18 cellular contexts compared by ENCODE assay signal in the genomic region with DNA sequence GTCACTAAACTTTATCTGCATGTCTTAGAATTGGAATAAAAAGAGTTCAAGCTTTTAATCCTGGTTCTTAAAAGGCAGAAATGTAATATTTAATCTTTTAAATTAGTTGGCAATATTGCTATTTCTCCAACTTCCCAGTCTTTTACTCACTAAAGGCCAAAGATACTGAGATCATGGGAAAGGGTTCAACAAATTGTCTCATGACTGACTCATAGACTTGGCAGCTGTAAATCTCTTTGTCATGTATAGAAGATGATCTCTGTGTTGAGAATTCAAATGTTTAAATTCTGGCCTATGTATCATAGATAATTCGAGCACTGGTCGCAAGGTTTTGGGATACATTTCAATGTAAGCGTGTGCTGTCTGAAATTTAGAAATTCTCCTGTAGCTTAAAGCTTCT. TPM values are rescaled to one million over a fixed set of nuclear protein-coding genes. Genes with fewer than 3 reads are reported as not detected.
A peak's percentile ranks its signal among the peaks of the same experiment; 100 is the strongest.
DNase-seq lines count a peak whose midpoint lies in the region; ATAC-seq and TF ChIP-seq lines count a peak whose summit lies in the region.
"Had no signal": no experiment of that assay in that cellular context is flagged by ENCODE, and none has a peak within 500 bp of the region (broad histone marks: within the 10 kb centered on the region; RNA-seq: fewer than 3 reads in every experiment).

No MANE protein-coding gene starts in this region.

- CTCF ChIA-PET in mammary epithelial cell (lab: Charles Lee; ENCODE audit: low non-redundant PET), result interaction anchor here (0.6 kb wide), 1 partner anchor 315 kb away, joined by 4 read pairs; no protein-coding TSS in a partner anchor

- no peak overlapping the region for H3K4me3 Mint-ChIP-seq in HFFc6
- H3K4me3 Mint-ChIP-seq: endodermal cell; stimulated activated naive B cell treated with anti-CD40 and anti-IgM and Interleukin-4, amounts not matched to agents 10 μg/mL and 1 μg/mL and 100 μg/mL, for 72 hours had no signal

- peaks cover 32% of the 10 kb centered on the region for H3K4me1 Mint-ChIP-seq in HFFc6 (ENCODE audit: low read depth)
- H3K4me1 Mint-ChIP-seq: stimulated activated naive B cell treated with anti-CD40 and anti-IgM and Interleukin-4, amounts not matched to agents 10 μg/mL and 1 μg/mL and 100 μg/mL, for 72 hours had no signal

- peaks cover under 1% of the 10 kb centered on the region; the same call in 1 of the 2 replicates for H3K36me3 Mint-ChIP-seq in HFFc6 (ENCODE audit: low read depth)
- H3K36me3 Mint-ChIP-seq: stimulated activated naive B cell treated with anti-CD40 and anti-IgM and Interleukin-4, amounts not matched to agents 10 μg/mL and 1 μg/mL and 100 μg/mL, for 72 hours had no signal

- no peaks in the 10 kb centered on the region for H3K9me3 ChIP-seq in mammary epithelial cell (replicated peaks; ENCODE audit: insufficient read depth, low read length)
- H3K9me3 ChIP-seq: Caco-2 had no signal

- no peak for ATAC-seq in GM19463 (IDR thresholded peaks at IDR 0.05; ENCODE audit: unreplicated experiment)
- no peak for ATAC-seq in HG02623 (IDR thresholded peaks at IDR 0.05; ENCODE audit: unreplicated experiment)
- ATAC-seq in HG03571 (IDR thresholded peaks at IDR 0.05; ENCODE audit: unreplicated experiment), result no peak
- ATAC-seq: stimulated activated naive B cell treated with anti-CD40 and anti-IgM and Interleukin-4, amounts not matched to agents 10 μg/mL and 1 μg/mL and 100 μg/mL, for 72 hours had no signal

- H3K27me3 Mint-ChIP-seq in HFFc6 (ENCODE audit: insufficient read depth), result peaks cover 3% of the 10 kb centered on the region; the same call in 1 of the 2 replicates

- no TSS peak for BruUV-seq in mammary epithelial cell (replicated peaks; lab: Mats Ljungman, UMichigan)

- in situ Hi-C loops in mammary epithelial cell (cut with MboI; ENCODE audit: low sequenced_read_pairs in 2 of 2), result no loop called here
- in situ Hi-C loops in GM13977 (cut with MboI; ENCODE audit: low pct_unique_long_range_greater_than_20kb, low sequenced_read_pairs, unreplicated experiment), result no loop called here

- no peak overlapping the region for H3K4me2 ChIP-seq in mammary epithelial cell (ENCODE audit: insufficient read depth, low read depth, low read length)

- dilution Hi-C loops in mammary epithelial cell (cut with HindIII; ENCODE audit: low sequenced_read_pairs), result no loop called here

- no peak overlapping the region for H3K9ac ChIP-seq in mammary epithelial cell (ENCODE audit: insufficient read depth, low read length)

- no peaks in the 10 kb centered on the region for H4K20me1 ChIP-seq in mammary epithelial cell (ENCODE audit: insufficient read depth, low read length)

- H3K36me3 ChIP-seq in ACC112 (ENCODE audit: insufficient read depth, low read length), result no peaks in the 10 kb centered on the region
- no peaks in the 10 kb centered on the region for H3K36me3 ChIP-seq in mammary epithelial cell (ENCODE audit: insufficient read depth, low read length)
- H3K36me3 ChIP-seq: cardiac muscle cell had no signal

- peak overlapping the region; percentile 34; the same call in 1 of the 2 replicates for H3K27ac Mint-ChIP-seq in HFFc6
- H3K27ac Mint-ChIP-seq: endodermal cell; stimulated activated naive B cell treated with anti-CD40 and anti-IgM and Interleukin-4, amounts not matched to agents 10 μg/mL and 1 μg/mL and 100 μg/mL, for 72 hours had no signal

- H3K27me3 ChIP-seq in ACC112 (ENCODE audit: insufficient read depth, low read length) (no peaks in the 10 kb centered on the region), mammary epithelial cell (ENCODE audit: insufficient read depth, low read length) (no peaks in the 10 kb centered on the region)
- H3K27me3 ChIP-seq: cardiac muscle cell had no signal

- H2AFZ ChIP-seq in ACC112 (ENCODE audit: low read length, unreplicated experiment), result peak overlapping the region; percentile 24
- H2AFZ ChIP-seq in mammary epithelial cell (ENCODE audit: low read depth, low read length), result no peak overlapping the region

- WGBS in mammary epithelial cell (ENCODE audit: low coverage, missing lambda C conversion rate), result 100% methylated on average over 3 of the region's 3 CpGs

- H3K27ac ChIP-seq in ACC112 (ENCODE audit: low read depth, low read length), result peak overlapping the region; percentile 86
- no peak overlapping the region for H3K27ac ChIP-seq in mammary epithelial cell (ENCODE audit: insufficient read depth, low read depth, low read length)
- H3K27ac ChIP-seq: cardiac muscle cell had no signal

- intact Hi-C loops in mammary epithelial cell (cut with micrococcal nuclease), result loop anchor here (5.0 kb wide), 1 partner anchor 35 kb away; no protein-coding TSS in a partner anchor

- peaks cover 10% of the 10 kb centered on the region for H3K4me1 ChIP-seq in ACC112 (ENCODE audit: control insufficient read depth, insufficient read depth, low read length, unreplicated experiment)
- H3K4me1 ChIP-seq in mammary epithelial cell (ENCODE audit: insufficient read depth, low read length), result peaks cover 4% of the 10 kb centered on the region
- H3K4me1 ChIP-seq: Caco-2 had no signal

- no peaks in the 10 kb centered on the region for H3K79me2 ChIP-seq in ACC112 (ENCODE audit: control insufficient read depth, insufficient read depth, low read length, unreplicated experiment)
- no peaks in the 10 kb centered on the region for H3K79me2 ChIP-seq in mammary epithelial cell (ENCODE audit: insufficient read depth, low read length)

- no peaks in the 10 kb centered on the region for H3K9me3 Mint-ChIP-seq in HFFc6
- H3K9me3 Mint-ChIP-seq: endodermal cell; stimulated activated naive B cell treated with anti-CD40 and anti-IgM and Interleukin-4, amounts not matched to agents 10 μg/mL and 1 μg/mL and 100 μg/mL, for 72 hours had no signal

- DNase-seq in HFFc6, result peak; percentile 41
- peak; percentile 47 for DNase-seq in mammary epithelial cell
- peak; percentile 95 for DNase-seq in iris pigment epithelial cell (ENCODE audit: low read depth)
- no peak for DNase-seq in GM13977 (ENCODE audit: low spot score)
- DNase-seq: activated CD4-positive, alpha-beta T cell treated with anti-CD3 and anti-CD28 coated beads for 1 hour; activated naive CD4-positive, alpha-beta T cell; Caco-2; endodermal cell; GF-D8; NCI-H2227 treated with DMSO at 0.1 percent for 48 hours; SHP77; stimulated activated naive B cell treated with anti-CD40 and anti-IgM and Interleukin-4, amounts not matched to agents 10 μg/mL and 1 μg/mL and 100 μg/mL, for 72 hours; trophoblast cell had no signal

- H3K4me3 ChIP-seq in ACC112 (ENCODE audit: low read depth, low read length) (no peak overlapping the region), mammary epithelial cell (replicated peaks in 1 of 3; ENCODE audit: insufficient read depth in 1 of 3, low read depth in 2 of 3, low read length in 3 of 3) (no peak overlapping the region)
- H3K4me3 ChIP-seq: cardiac muscle cell had no signal

- TF ChIP-seq CTCF in HFFc6 (IDR thresholded peaks at IDR 0.05) (no peak), mammary epithelial cell (conservative IDR thresholded peaks at IDR 0.05 in 1 of 2, IDR thresholded peaks at IDR 0.05 in 1 of 2; ENCODE audit: extremely low read depth in 1 of 2, insufficient read depth in 1 of 2, low read depth in 1 of 2, low read length in 2 of 2) (no peak), GM13977 (IDR thresholded peaks at IDR 0.05; ENCODE audit: extremely low read depth, insufficient read depth, missing control alignments) (no peak)

RNA-seq across cellular contexts. Expression of a gene that starts 40.1 kb away (rescaled TPM):
- 100 to 1,000 TPM; 179 to 208 (median 193) TPM for total RNA-seq in HFFc6 (2021; fragmentation: NEBNext Ultra II Directional; extraction: Animal tissue kit (Norgen Biotek cat#: 25700))
- total RNA-seq in mammary epithelial cell, result 100 to 1,000 TPM in 1 of 2 donors, 10 to 100 TPM in 1; 83.2 to 163 TPM
- polyA plus RNA-seq in mammary epithelial cell, result 133 TPM
- 84.0 TPM for polyA minus RNA-seq in mammary epithelial cell

RNA-seq across cellular contexts. Expression of a gene that starts 52.9 kb away (rescaled TPM):
- total RNA-seq in HFFc6 (2021; fragmentation: NEBNext Ultra II Directional; extraction: Animal tissue kit (Norgen Biotek cat#: 25700)), result 10 to 100 TPM; 46.1 to 50.7 (median 46.6) TPM
- 10 to 100 TPM; 28.9 to 51.7 TPM for total RNA-seq in mammary epithelial cell
- polyA plus RNA-seq in mammary epithelial cell, result 35.2 TPM
- 36.3 TPM for polyA minus RNA-seq in mammary epithelial cell
